ENCODE assay signal across 17 cellular contexts in genomic region chr9:35499701-35500030, GRCh38. TPM values are rescaled to one million over a fixed set of nuclear protein-coding genes. Genes with fewer than 3 reads are reported as not detected.
A peak's percentile ranks its signal among the peaks of the same experiment; 100 is the strongest.
DNase-seq lines count a peak whose midpoint lies in the region; ATAC-seq, FAIRE-seq and TF ChIP-seq lines count a peak whose summit lies in the region.
"Had no signal": no experiment of that assay in that cellular context is flagged by ENCODE, and none has a peak within 500 bp of the region (broad histone marks: within the 10 kb centered on the region; RNA-seq: fewer than 3 reads in every experiment).

No MANE protein-coding gene starts in this region.

- in situ Hi-C loops in HepG2 (cut with HindIII; ENCODE audit: extremely low pct_ligation_motif_present, low pct_unique_long_range_greater_than_20kb) (no loop called here), transverse colon (cut with MboI; ENCODE audit: low pct_ligation_motif_present in 1 of 4, low pct_unique_long_range_greater_than_20kb in 1 of 4, low sequenced_read_pairs in 3 of 4) (loop anchor here in 1 of 4 donors (10.0 kb wide), 1 partner anchor 55 kb away; no protein-coding TSS in a partner anchor)

- H3K4me1 Mint-ChIP-seq in endodermal cell = peaks cover 2% of the 10 kb centered on the region
- H3K4me1 Mint-ChIP-seq in osteocyte (ENCODE audit: unreplicated experiment) = peaks cover 29% of the 10 kb centered on the region
- H3K4me1 Mint-ChIP-seq in activated T-helper 17 cell treated with anti-CD3 and anti-CD28 coated beads, Interleukin-2, amount 50 U/mL, for 72 hours = peaks cover 6% of the 10 kb centered on the region

- no peak for TF ChIP-seq CTCF in liver (IDR thresholded peaks at IDR 0.05; ENCODE audit: low read depth, low read length, missing input control)
- no peak for TF ChIP-seq CTCF in HepG2 (CRISPR knock-in tag; IDR thresholded peaks at IDR 0.05)
- no peak for TF ChIP-seq CTCF in endodermal cell (conservative IDR thresholded peaks at IDR 0.05)
- TF ChIP-seq CTCF in osteocyte (IDR thresholded peaks at IDR 0.05) = no peak
- TF ChIP-seq CTCF in transverse colon (IDR thresholded peaks at IDR 0.05) = no peak

- BruUV-seq in HepG2 (replicated peaks; lab: Mats Ljungman, UMichigan) = no TSS peak

- H3K27ac ChIP-seq in liver (ENCODE audit: low read depth in 1 of 2, low read length in 2 of 2) (peak overlapping the region; percentile 10 to 50), HepG2 (ENCODE audit: extremely low read length, insufficient read depth, low read length) (no peak overlapping the region), endodermal cell (ENCODE audit: low read depth, low read length) (no peak overlapping the region), transverse colon (peak overlapping the region in 3 of 4 donors; percentile 16 to 40 (median 18))
- H3K27ac ChIP-seq: SJCRH30 had no signal

- CTCF ChIA-PET in HepG2 (lab: Yijun Ruan, JAX; ENCODE audit: low intra/inter-chr PET ratio, low total read pairs) = no interaction called here

- H3K9me3 Mint-ChIP-seq in endodermal cell (peaks cover 49% of the 10 kb centered on the region), osteocyte (ENCODE audit: unreplicated experiment) (peaks cover 20% of the 10 kb centered on the region)
- peaks cover 3% of the 10 kb centered on the region for H3K9me3 Mint-ChIP-seq in activated T-helper 17 cell treated with anti-CD3 and anti-CD28 coated beads, Interleukin-2, amount 50 U/mL, for 72 hours

- TF ChIP-seq RAD21 in liver (IDR thresholded peaks at IDR 0.05) (no peak), HepG2 (CRISPR knock-in tag; IDR thresholded peaks at IDR 0.05) (no peak)

- H3K9me3 ChIP-seq in liver (ENCODE audit: control insufficient read depth in 4 of 4, low read length in 3 of 4) = no peaks in the 10 kb centered on the region
- no peaks in the 10 kb centered on the region for H3K9me3 ChIP-seq in HepG2 (ENCODE audit: low read length)
- H3K9me3 ChIP-seq in endodermal cell (ENCODE audit: control insufficient read depth, low read length) = peaks cover 60% of the 10 kb centered on the region
- H3K9me3 ChIP-seq in transverse colon = no peaks in the 10 kb centered on the region

- POLR2A ChIA-PET in HepG2 (lab: Yijun Ruan, JAX) = no interaction called here

- no peak for FAIRE-seq in HepG2 (lab: Jason Lieb, UNC)
- FAIRE-seq: G401.6, GM19239, H1 had no signal

- no peak for DNase-seq in HepG2 (ENCODE audit: low spot score)
- no peak for DNase-seq in endodermal cell
- no peak for DNase-seq in osteocyte (ENCODE audit: extremely low spot score, unreplicated experiment)
- DNase-seq in transverse colon = no peak
- DNase-seq: Caco-2; CD4-positive, alpha-beta T cell; NCI-H1417 treated with DMSO at 0.1 percent for 48 hours; NCI-H1930; NCI-H526; SJCRH30 had no signal

- H3K4me1 ChIP-seq in liver (ENCODE audit: control insufficient read depth in 4 of 4, insufficient read depth in 4 of 4, low read length in 3 of 4) (peaks cover 3 to 12% (median 11%) of the 10 kb centered on the region in 4 donors), HepG2 (ENCODE audit: insufficient read depth, low read length) (peaks cover 16% of the 10 kb centered on the region), endodermal cell (ENCODE audit: control insufficient read depth, insufficient read depth, low read length) (peaks cover 7% of the 10 kb centered on the region), transverse colon (peaks cover 0 to 12% (median 6%) of the 10 kb centered on the region in 4 donors)
- H3K4me1 ChIP-seq: Caco-2, SJCRH30 had no signal

- TF ChIP-seq EP300 in HepG2 (IDR thresholded peaks at IDR 0.05; ENCODE audit: low read depth in 2 of 2, low read length in 2 of 2) (no peak), HepG2 (CRISPR knock-in tag; IDR thresholded peaks at IDR 0.05; ENCODE audit: borderline replicate concordance) (no peak), transverse colon (IDR thresholded peaks at IDR 0.05; ENCODE audit: low read depth) (no peak)

- no peaks in the 10 kb centered on the region for H4K20me1 ChIP-seq in HepG2 (ENCODE audit: insufficient read depth, low read length)

- H3K27ac Mint-ChIP-seq in endodermal cell = no peak overlapping the region
- peak overlapping the region; percentile 52 for H3K27ac Mint-ChIP-seq in osteocyte (ENCODE audit: unreplicated experiment)
- no peak overlapping the region for H3K27ac Mint-ChIP-seq in activated T-helper 17 cell treated with anti-CD3 and anti-CD28 coated beads, Interleukin-2, amount 50 U/mL, for 72 hours
- H3K27ac Mint-ChIP-seq: CD4-positive, alpha-beta T cell had no signal

- H3K79me2 ChIP-seq in HepG2 (ENCODE audit: insufficient read depth, low read length) = no peaks in the 10 kb centered on the region

- no peak overlapping the region for H3K4me3 ChIP-seq in liver (ENCODE audit: low read depth in 1 of 3, low read length in 3 of 3)
- H3K4me3 ChIP-seq in HepG2 (replicated peaks in 1 of 3; ENCODE audit: insufficient read depth in 1 of 3, low read depth in 2 of 3, low read length in 3 of 3) = no peak overlapping the region
- H3K4me3 ChIP-seq in endodermal cell (ENCODE audit: low read length) = peak overlapping the region; percentile 60
- H3K4me3 ChIP-seq in transverse colon = no peak overlapping the region
- H3K4me3 ChIP-seq: SJCRH30 had no signal

- H3K36me3 Mint-ChIP-seq in endodermal cell (ENCODE audit: low read depth) (peaks cover 22% of the 10 kb centered on the region), osteocyte (ENCODE audit: unreplicated experiment) (peaks cover 41% of the 10 kb centered on the region)
- H3K36me3 Mint-ChIP-seq in activated T-helper 17 cell treated with anti-CD3 and anti-CD28 coated beads, Interleukin-2, amount 50 U/mL, for 72 hours (ENCODE audit: low read depth) = no peaks in the 10 kb centered on the region

- intact Hi-C loops in HepG2 (cut with micrococcal nuclease; ENCODE audit: unreplicated experiment) = loop anchor here (10.0 kb wide), 1 partner anchor 235 kb away; the partner anchor contains the start of genes CREB3 and TLN1
- intact Hi-C loops in transverse colon (cut with DNase I; ENCODE audit: low total_unique reads) = no loop called here

- H2AFZ ChIP-seq in HepG2 (ENCODE audit: low read length) = no peak overlapping the region

- TF ChIP-seq POLR2A in HepG2 (IDR thresholded peaks at IDR 0.05; ENCODE audit: insufficient read depth in 1 of 2, low read depth in 2 of 2, low read length in 2 of 2) (no peak), transverse colon (IDR thresholded peaks at IDR 0.05) (no peak)

- H3K9ac ChIP-seq in liver (ENCODE audit: low read depth in 1 of 2, low read length in 2 of 2) (no peak overlapping the region), HepG2 (ENCODE audit: insufficient read depth, low read depth, low read length) (no peak overlapping the region), endodermal cell (ENCODE audit: extremely low read depth, low read length, poor library complexity, severe bottlenecking) (no peak overlapping the region)

- H3K4me3 Mint-ChIP-seq in endodermal cell (no peak overlapping the region), osteocyte (ENCODE audit: unreplicated experiment) (no peak overlapping the region)
- H3K4me3 Mint-ChIP-seq in activated T-helper 17 cell treated with anti-CD3 and anti-CD28 coated beads, Interleukin-2, amount 50 U/mL, for 72 hours = no peak overlapping the region
- H3K4me3 Mint-ChIP-seq: CD4-positive, alpha-beta T cell had no signal

- no peaks in the 10 kb centered on the region for H3K36me3 ChIP-seq in liver (ENCODE audit: control insufficient read depth in 4 of 4, insufficient read depth in 3 of 4, low read depth in 1 of 4, low read length in 3 of 4)
- H3K36me3 ChIP-seq in HepG2 (replicated peaks in 1 of 2; ENCODE audit: control insufficient read depth in 1 of 2, insufficient read depth in 2 of 2, low read length in 2 of 2) = no peaks in the 10 kb centered on the region
- peaks cover 6% of the 10 kb centered on the region for H3K36me3 ChIP-seq in endodermal cell (ENCODE audit: control insufficient read depth, insufficient read depth, low read length)
- H3K36me3 ChIP-seq in transverse colon = no peaks in the 10 kb centered on the region
- H3K36me3 ChIP-seq: SJCRH30 had no signal

- ATAC-seq in HepG2 (no peak), HG02571 (IDR thresholded peaks at IDR 0.05; ENCODE audit: unreplicated experiment) (no peak), GM21447 (IDR thresholded peaks at IDR 0.05; ENCODE audit: unreplicated experiment) (no peak)
- no peak for ATAC-seq in activated T-helper 17 cell treated with anti-CD3 and anti-CD28 coated beads, Interleukin-2, amount 50 U/mL, for 72 hours (replicated peaks)

- H3K4me2 ChIP-seq in HepG2 (ENCODE audit: low read depth, low read length) = no peak overlapping the region

- WGBS in liver = 23% methylated on average over 2 of the region's 2 CpGs
- 67% methylated on average over 2 of the region's 2 CpGs for WGBS in HepG2 (ENCODE audit: low lambda C conversion rate)
- WGBS in endodermal cell (ENCODE audit: insufficient coverage in 1 of 2, insufficient read length in 1 of 2), 2 experiments = 97% methylated on average over 2 of the region's 2 CpGs; no CpG with 5 or more reads in 1 of the 2 experiments
- 70 to 74% methylated on average over 2 of the region's 2 CpGs for WGBS in transverse colon (ENCODE audit: low coverage in 1 of 2), 2 donors

- H3K27me3 Mint-ChIP-seq in endodermal cell (ENCODE audit: insufficient read depth) = no peaks in the 10 kb centered on the region
- H3K27me3 Mint-ChIP-seq in osteocyte (ENCODE audit: unreplicated experiment) = no peaks in the 10 kb centered on the region
- H3K27me3 Mint-ChIP-seq in activated T-helper 17 cell treated with anti-CD3 and anti-CD28 coated beads, Interleukin-2, amount 50 U/mL, for 72 hours = no peaks in the 10 kb centered on the region
- H3K27me3 Mint-ChIP-seq: CD4-positive, alpha-beta T cell had no signal

- H3K27me3 ChIP-seq in liver (ENCODE audit: control insufficient read depth in 4 of 4, insufficient read depth in 4 of 4, low read length in 3 of 4) (no peaks in the 10 kb centered on the region), HepG2 (ENCODE audit: control insufficient read depth in 1 of 2, insufficient read depth in 2 of 2, low read length in 2 of 2) (no peaks in the 10 kb centered on the region), endodermal cell (ENCODE audit: control insufficient read depth, insufficient read depth, low read length, poor library complexity, severe bottlenecking) (no peaks in the 10 kb centered on the region), transverse colon (no peaks in the 10 kb centered on the region)
- H3K27me3 ChIP-seq: SJCRH30 had no signal

RNA-seq across cellular contexts. Expression of gene RUSC2, which starts 9.8 kb away (rescaled TPM):
- total RNA-seq in liver (1 to 10 TPM; 2.1 to 6.3 TPM), HepG2 (2016; rRNA removed; fragmentation: Illumina TruSeq; extraction: Trizol) (2.3 and 3.3 TPM in 2 replicates), endodermal cell (10 to 100 TPM; 17.2 to 21.0 TPM), osteocyte (59.4 and 67.1 TPM in 2 replicates), transverse colon (10 to 100 TPM in 2 of 4 donors, 1 to 10 TPM in 2; 7.0 to 16.8 (median 12.1) TPM)
- polyA plus RNA-seq in liver (1 to 10 TPM; 3.2 to 5.4 TPM), HepG2 (2011; rRNA removed) (2.8 and 3.7 TPM in 2 replicates)
- 1.1 and 1.7 TPM in 2 replicates for total RNA-seq in HepG2 (2016; cell fraction: cytosol; rRNA removed; fragmentation: Illumina TruSeq; extraction: Trizol; ENCODE audit: low read depth)
- total RNA-seq in HepG2 (2016; cell fraction: insoluble cytoplasmic fraction; rRNA removed; fragmentation: Illumina TruSeq; extraction: Trizol) = 1.9 and 3.8 TPM in 2 replicates
- total RNA-seq in HepG2 (2016; cell fraction: membrane; rRNA removed; fragmentation: Illumina TruSeq; extraction: Trizol) = 3.6 and 4.7 TPM in 2 replicates
- 3.3 and 4.1 TPM in 2 replicates for total RNA-seq in HepG2 (2016; cell fraction: nucleus; rRNA removed; fragmentation: Illumina TruSeq; extraction: Trizol)
- 1.7 and 2.1 TPM in 2 replicates for polyA plus RNA-seq in HepG2 (2011; cell fraction: cytosol; rRNA removed)
- polyA plus RNA-seq in HepG2 (2011; cell fraction: nucleus; rRNA removed) = 11.7 and 15.3 TPM in 2 replicates
- 1.9 and 2.4 TPM in 2 replicates for polyA plus RNA-seq in HepG2 (2012)
- 0.12 and 0.19 TPM in 2 replicates for polyA plus RNA-seq in HepG2 (2016; cell fraction: cytosol; fragmentation: Illumina TruSeq; extraction: Trizol; ENCODE audit: low read depth)
- 1.8 and 2.2 TPM in 2 replicates for polyA plus RNA-seq in HepG2 (2016; cell fraction: insoluble cytoplasmic fraction; fragmentation: Illumina TruSeq; extraction: Trizol; ENCODE audit: low read depth)
- 0.34 and 0.43 TPM in 2 replicates for polyA plus RNA-seq in HepG2 (2016; cell fraction: membrane; fragmentation: Illumina TruSeq; extraction: Trizol; ENCODE audit: low read depth)
- 7.4 and 7.8 TPM in 2 replicates for polyA plus RNA-seq in HepG2 (2016; cell fraction: nucleus; fragmentation: Illumina TruSeq; extraction: Trizol; ENCODE audit: insufficient read depth, low read depth)
- 25.2 and 27.1 TPM in 2 replicates for polyA minus RNA-seq in HepG2 (2011; rRNA and poly(A)+ RNA removed; ENCODE audit: low replicate concordance)
- 4.6 and 4.7 TPM in 2 replicates for polyA minus RNA-seq in HepG2 (2011; cell fraction: cytosol; rRNA and poly(A)+ RNA removed)
- polyA minus RNA-seq in HepG2 (2011; cell fraction: nucleus; rRNA and poly(A)+ RNA removed) = 5.7 and 6.6 TPM in 2 replicates
- 16.3 TPM for polyA plus RNA-seq in endodermal cell (2013, experiment 1 of 2)
- 15.9 TPM for polyA plus RNA-seq in endodermal cell (2013, experiment 2 of 2)
- 1 to 10 TPM; 1.3 to 1.9 TPM for total RNA-seq in activated T-helper 17 cell treated with anti-CD3 and anti-CD28 coated beads, Interleukin-2, amount 50 U/mL, for 72 hours

Comparison
In these comparisons a context has a peak if more than half of its experiments do, and no peak if none do; other contexts are left out.
1. H3K27ac ChIP-seq: peak in liver (2 of 2) and transverse colon (3 of 4); none in HepG2 (single experiment) and endodermal cell (single experiment).